ENCODE assay signal across 8 cellular contexts in the genomic region with DNA sequence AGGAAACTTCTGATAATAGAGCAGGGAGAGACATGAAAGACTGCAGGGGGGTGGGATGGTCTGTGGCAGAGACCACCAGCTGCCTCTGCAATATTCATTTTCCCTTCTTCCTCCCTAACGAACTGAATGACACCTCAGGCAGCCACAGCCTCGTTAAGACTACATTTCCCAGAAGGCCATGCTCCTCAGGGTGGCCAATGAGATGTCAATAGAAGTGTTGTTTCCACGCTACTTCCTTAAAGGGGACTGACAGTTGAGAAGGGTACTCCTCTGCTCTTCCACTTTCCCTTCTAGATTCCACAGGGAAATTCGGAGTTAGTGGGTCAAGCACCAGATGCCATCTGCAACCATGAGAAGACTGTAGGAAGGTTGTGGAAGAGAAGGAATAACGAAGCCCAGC.
A peak's percentile ranks its signal among the peaks of the same experiment; 100 is the strongest.
DNase-seq lines count a peak whose midpoint lies in the region; ATAC-seq and TF ChIP-seq lines count a peak whose summit lies in the region.

No MANE protein-coding gene starts in this region.

- peak; percentile 83 for DNase-seq in Ammon's horn (ENCODE audit: low spot score)
- DNase-seq in RWPE2 (ENCODE audit: low spot score): no peak
- DNase-seq in fibroblast of mammary gland (ENCODE audit: low read depth): peak; percentile 12
- DNase-seq in nucleus accumbens (lab: John Stamatoyannopoulos, UW): peak in 40 of 56 donors; percentile 0 to 67 (median 24)
- no peak for DNase-seq in NCI-H1105 treated with DMSO at 0.1 percent for 48 hours (lab: John Stamatoyannopoulos, UW)
- no peak for DNase-seq in islet precursor cell

- no peaks in the 10 kb centered on the region for H3K9me3 ChIP-seq in RWPE2 (ENCODE audit: severe bottlenecking)

- H3K27me3 ChIP-seq in RWPE2 (ENCODE audit: insufficient read depth, poor library complexity, severe bottlenecking): no peaks in the 10 kb centered on the region

- H3K4me1 ChIP-seq in RWPE2 (ENCODE audit: insufficient read depth, poor library complexity, severe bottlenecking): no peaks in the 10 kb centered on the region

- no peaks in the 10 kb centered on the region for H3K36me3 ChIP-seq in RWPE2 (ENCODE audit: low read depth)

- ATAC-seq in GM18520 (IDR thresholded peaks at IDR 0.05; ENCODE audit: unreplicated experiment) (peak; percentile 75), HG02970 (IDR thresholded peaks at IDR 0.05; ENCODE audit: low FRiP score, unreplicated experiment) (peak; percentile 58), RWPE2 (ENCODE audit: low read depth) (peak; percentile 58; the same call in 2 of the 3 replicates)

- no peak overlapping the region for H3K27ac ChIP-seq in RWPE2 (ENCODE audit: poor library complexity, severe bottlenecking)

- H3K4me3 ChIP-seq in RWPE2 (ENCODE audit: severe bottlenecking) (no peak overlapping the region), fibroblast of mammary gland (ENCODE audit: control insufficient read depth, low read depth, low read length) (no peak overlapping the region)

- TF ChIP-seq CTCF in RWPE2 (IDR thresholded peaks at IDR 0.05; ENCODE audit: poor library complexity, severe bottlenecking) (no peak), fibroblast of mammary gland (conservative IDR thresholded peaks at IDR 0.05; ENCODE audit: control insufficient read depth, insufficient read depth, low read depth, low read length) (no peak)

Comparison
In these comparisons a context has a peak if more than half of its experiments do, and no peak if none do; other contexts are left out.
1. DNase-seq: peak in Ammon's horn (single experiment), fibroblast of mammary gland (single experiment) and nucleus accumbens (40 of 56); none in RWPE2 (single experiment), NCI-H1105 treated with DMSO at 0.1 percent for 48 hours (single experiment) and islet precursor cell (single experiment).
2. Peak in every context shown above with its lines, with median percentiles within 50 percentile points of each other: ATAC-seq.